21 cellular contexts compared by ENCODE assay signal in the genomic region with DNA sequence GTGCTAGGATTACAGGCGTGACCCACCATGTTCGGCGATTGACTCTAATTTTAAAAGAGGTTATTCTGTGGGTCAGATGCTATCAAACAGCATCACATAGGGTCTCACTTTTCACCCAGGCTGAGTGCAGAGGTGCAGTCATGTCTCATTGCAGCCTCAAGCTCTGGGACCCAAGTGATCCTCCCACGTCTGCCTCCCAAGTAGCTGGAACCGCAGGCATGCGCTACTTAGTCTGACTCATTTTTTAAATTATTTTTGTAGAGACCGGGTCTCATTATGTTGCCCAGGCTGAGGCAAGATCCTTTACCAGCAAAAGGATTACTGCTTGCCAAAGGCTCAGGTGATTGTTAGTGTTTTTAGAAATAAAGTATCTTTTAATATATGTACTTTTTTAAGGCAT. TPM values are rescaled to one million over a fixed set of nuclear protein-coding genes. Genes with fewer than 3 reads are reported as not detected.
"Had no signal": no experiment of that assay in that cellular context is flagged by ENCODE, and none has a peak within 500 bp of the region (broad histone marks: within the 10 kb centered on the region; RNA-seq: fewer than 3 reads in every experiment).

No MANE protein-coding gene starts in this region.

- DNase-seq: activated CD4-positive, alpha-beta memory T cell treated with anti-CD3 and anti-CD28 coated beads for 36 hours; activated CD4-positive, alpha-beta T cell treated with anti-CD3 and anti-CD28 coated beads for 48 hours; activated CD4-positive, CD25-positive, alpha-beta regulatory T cell; activated naive CD4-positive, alpha-beta T cell treated with anti-CD3 and anti-CD28 coated beads for 36 hours; activated naive CD8-positive, alpha-beta T cell treated with anti-CD3 and anti-CD28 coated beads, Interleukin-2, amount 10 ng/mL, durations not matched to agents 7 days and 5 days; activated T-cell treated with anti-CD3 and anti-CD28 coated beads, Interleukin-2, amount 50 U/mL, for 48 hours; amygdala; body of pancreas; caudate nucleus; dermis blood vessel endothelial cell; effector memory CD4-positive, alpha-beta T cell; gastrocnemius medialis; left colon; mesenchymal stem cell; sigmoid colon; stimulated activated CD4-positive, alpha-beta T cell treated with anti-CD3 and anti-CD28 coated beads, Interleukin-15, amount 100 ng/mL, for 24 hours; stomach; T1000; transverse colon had no signal

- H3K4me1 ChIP-seq: body of pancreas, gastrocnemius medialis, sigmoid colon, stomach, suprapubic skin, transverse colon had no signal

- H3K27me3 ChIP-seq: body of pancreas, gastrocnemius medialis, sigmoid colon, stomach, suprapubic skin, transverse colon had no signal

- H3K9me3 ChIP-seq: body of pancreas, gastrocnemius medialis, sigmoid colon, stomach, suprapubic skin, transverse colon had no signal

- H3K27ac ChIP-seq: body of pancreas, gastrocnemius medialis, sigmoid colon, stomach, suprapubic skin, transverse colon had no signal

- H3K4me3 ChIP-seq: body of pancreas, gastrocnemius medialis, sigmoid colon, smooth muscle cell, stomach, suprapubic skin, transverse colon had no signal

- H3K4me2 ChIP-seq: smooth muscle cell had no signal

RNA-seq across cellular contexts. Expression of a gene that starts 42.9 kb away (rescaled TPM):
- total RNA-seq: smooth muscle cell had no signal
- polyA plus RNA-seq: smooth muscle cell had no signal
